8 cellular contexts compared by ENCODE assay signal in genomic region chr5:96868603-96869371, GRCh38.
DNase-seq lines count a peak whose midpoint lies in the region; ATAC-seq and FAIRE-seq lines count a peak whose summit lies in the region.

No MANE protein-coding gene starts in this region.

- DNase-seq in activated gamma-delta T cell treated with Interleukin-2 at 50 U/mL for 16 hours = peak; percentile 26
- DNase-seq in activated gamma-delta T cell (lab: John Stamatoyannopoulos, UW) = no peak
- DNase-seq in HTR-8/SVneo (ENCODE audit: insufficient read length, low spot score) = peak; percentile 61
- DNase-seq in RCC 7860 (ENCODE audit: low spot score) = peak; percentile 37
- DNase-seq in dedifferentiated amniotic fluid mesenchymal stem cell (ENCODE audit: extremely low spot score) = peak; percentile 80
- peak; percentile 84 for DNase-seq in medulla oblongata (ENCODE audit: extremely low spot score)
- no peak for DNase-seq in NK-92 (lab: John Stamatoyannopoulos, UW; ENCODE audit: unreplicated experiment)

- FAIRE-seq in HTR-8/SVneo (lab: Jason Lieb, UNC) = peak; percentile 26
- no peak for FAIRE-seq in RCC 7860 (lab: Jason Lieb, UNC)

- ATAC-seq in GM21717 (IDR thresholded peaks at IDR 0.05; ENCODE audit: unreplicated experiment) = peak; percentile 76

Comparison
In these comparisons a context has a peak if more than half of its experiments do, and no peak if none do; other contexts are left out.
1. DNase-seq: peak in activated gamma-delta T cell treated with Interleukin-2 at 50 U/mL for 16 hours (single experiment), HTR-8/SVneo (single experiment), RCC 7860 (single experiment), dedifferentiated amniotic fluid mesenchymal stem cell (single experiment) and medulla oblongata (single experiment); none in activated gamma-delta T cell (single experiment) and NK-92 (single experiment).